ENCODE assay signal across 8 cellular contexts in the genomic region with DNA sequence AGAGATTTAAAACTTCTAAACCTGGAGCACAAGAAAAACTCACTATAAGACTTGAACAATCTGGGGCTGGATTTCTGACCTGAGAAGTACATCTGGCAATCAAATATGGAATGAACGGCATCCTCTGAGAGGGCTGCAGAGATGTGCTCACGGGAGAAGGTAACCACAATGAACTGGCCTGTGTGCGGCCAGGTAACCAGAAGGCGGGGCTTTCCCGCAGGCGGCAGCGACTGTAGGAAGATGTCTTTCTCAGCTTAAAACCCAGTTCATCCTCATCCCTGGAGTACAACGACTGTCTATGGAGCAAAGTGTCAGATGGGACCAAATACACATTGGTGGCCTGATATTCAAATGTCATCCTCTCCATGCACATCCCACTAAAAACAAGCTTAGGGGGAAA. TPM values are rescaled to one million over a fixed set of nuclear protein-coding genes. Genes with fewer than 3 reads are reported as not detected.
DNase-seq lines count a peak whose midpoint lies in the region; ATAC-seq and TF ChIP-seq lines count a peak whose summit lies in the region.

No MANE protein-coding gene starts in this region.

- H3K4me1 ChIP-seq in ACC112 (ENCODE audit: control insufficient read depth, insufficient read depth, low read length, unreplicated experiment): peaks cover 6% of the 10 kb centered on the region
- H3K4me1 ChIP-seq in mesodermal cell (ENCODE audit: control insufficient read depth, insufficient read depth, low read length, poor library complexity, severe bottlenecking): peaks cover 7% of the 10 kb centered on the region

- in situ Hi-C loops in astrocyte of the cerebellum (cut with HindIII; ENCODE audit: low sequenced_read_pairs): loop anchor here (5.0 kb wide), 1 partner anchor 77 kb away; a partner anchor contains a TSS

- WGBS in mesodermal cell (ENCODE audit: insufficient coverage in 2 of 2), 2 experiments: 72 to 86% methylated on average over 6 to 8 of the region's 8 CpGs

- TF ChIP-seq CTCF in astrocyte of the cerebellum (IDR thresholded peaks at IDR 0.05; ENCODE audit: low read depth, low read length, missing control alignments): no peak

- H3K9me3 ChIP-seq in mesodermal cell (ENCODE audit: control insufficient read depth, low read length): no peaks in the 10 kb centered on the region

- H3K36me3 ChIP-seq in ACC112 (ENCODE audit: insufficient read depth, low read length) (no peaks in the 10 kb centered on the region), H7 (replicated peaks; ENCODE audit: control insufficient read depth, insufficient read depth, low read length) (no peaks in the 10 kb centered on the region), mesodermal cell (ENCODE audit: control insufficient read depth, insufficient read depth, low read length) (no peaks in the 10 kb centered on the region)

- H3K4me3 ChIP-seq in ACC112 (ENCODE audit: low read depth, low read length) (peak overlapping the region; percentile 94), H7 (ENCODE audit: insufficient read depth, low read depth, low read length) (peak overlapping the region; percentile 78; the same call in 1 of the 2 replicates), astrocyte of the cerebellum (ENCODE audit: low read depth, low read length) (peak overlapping the region; percentile 76), mesodermal cell (ENCODE audit: extremely low read depth, insufficient read depth, low read length, poor library complexity, severe bottlenecking) (peak overlapping the region; percentile 73)

- H3K79me2 ChIP-seq in ACC112 (ENCODE audit: control insufficient read depth, insufficient read depth, low read length, unreplicated experiment): peaks cover 30% of the 10 kb centered on the region

- no peak for ATAC-seq in HG02840 (IDR thresholded peaks at IDR 0.05; ENCODE audit: low FRiP score, unreplicated experiment)
- no peak for ATAC-seq in HG03520 (IDR thresholded peaks at IDR 0.05; ENCODE audit: unreplicated experiment)

- no peak overlapping the region for H3K27ac ChIP-seq in ACC112 (ENCODE audit: low read depth, low read length)
- no peak overlapping the region for H3K27ac ChIP-seq in mesodermal cell (ENCODE audit: low read depth, low read length, severe bottlenecking)

- peak; percentile 65 for DNase-seq in H7
- no peak for DNase-seq in astrocyte of the cerebellum (ENCODE audit: low read depth)
- DNase-seq in UCSD-AML1 (lab: John Stamatoyannopoulos, UW; ENCODE audit: unreplicated experiment): no peak
- DNase-seq in SKM-1 (lab: John Stamatoyannopoulos, UW; ENCODE audit: unreplicated experiment): no peak

- no peaks in the 10 kb centered on the region for H3K27me3 ChIP-seq in ACC112 (ENCODE audit: insufficient read depth, low read length)
- peaks cover 3% of the 10 kb centered on the region; the same call in 1 of the 2 replicates for H3K27me3 ChIP-seq in H7 (ENCODE audit: control insufficient read depth, insufficient read depth, low read length)

- no peak overlapping the region for H2AFZ ChIP-seq in ACC112 (ENCODE audit: low read length, unreplicated experiment)

RNA-seq across cellular contexts. Expression of a gene that starts 24.5 kb away (rescaled TPM):
- 11.8 and 12.3 TPM in 2 replicates for total RNA-seq in H7 (2014; rRNA removed; shearing (Covaris generic))
- 18.3 TPM for polyA plus RNA-seq in mesodermal cell (2013, experiment 1 of 2)
- polyA plus RNA-seq in mesodermal cell (2013, experiment 2 of 2): 16.6 TPM
